12 cellular contexts compared by ENCODE assay signal in the genomic region with DNA sequence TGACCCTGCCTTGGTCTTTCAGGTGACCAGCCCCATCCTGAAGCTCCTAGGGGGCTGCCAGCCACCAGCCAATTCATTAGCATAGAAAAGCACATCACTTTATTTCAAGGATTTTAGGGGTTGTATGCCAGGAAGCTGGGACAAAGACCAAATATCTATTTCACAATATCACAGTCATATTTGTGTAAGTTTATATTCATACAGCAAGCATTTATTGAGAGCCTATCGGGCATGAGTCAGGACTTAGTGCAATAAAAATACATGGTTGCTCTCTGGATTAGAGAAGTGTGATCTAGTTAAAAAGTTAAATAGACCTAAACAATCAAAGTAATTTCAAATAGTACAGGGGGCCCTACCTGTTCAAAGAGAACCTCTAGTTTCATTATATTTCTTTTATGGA.
"Had no signal": no experiment of that assay in that cellular context is flagged by ENCODE, and none has a peak within 500 bp of the region (broad histone marks: within the 10 kb centered on the region; RNA-seq: fewer than 3 reads in every experiment).

No MANE protein-coding gene starts in this region.

- DNase-seq: activated CD4-positive, alpha-beta T cell treated with anti-CD3 and anti-CD28 coated beads, Interleukin-2, amount 50 U/mL, for 1 hour; activated T-cell treated with anti-CD3 and anti-CD28 coated beads, Interleukin-2, amount 50 U/mL, for 1 hour; anterior cingulate cortex; glutamatergic neuron; immature natural killer cell; natural killer cell; occipital lobe; stimulated activated CD4-positive, alpha-beta T cell treated with anti-CD3 and anti-CD28 coated beads, Interleukin-4, amount 100 ng/mL, for 4 hours; thyroid gland; uterus had no signal

- H3K27me3 ChIP-seq: thyroid gland, uterus had no signal

- H3K27ac ChIP-seq: prostate gland, thyroid gland, uterus had no signal

- ATAC-seq: natural killer cell, sciatic nerve had no signal

- H3K4me3 ChIP-seq: prostate gland, thyroid gland, uterus had no signal

- H3K4me1 ChIP-seq: uterus had no signal

- H3K9me3 ChIP-seq: prostate gland, thyroid gland, uterus had no signal

- H3K36me3 ChIP-seq: prostate gland, thyroid gland, uterus had no signal
